ENCODE assay signal across 8 cellular contexts in the genomic region with DNA sequence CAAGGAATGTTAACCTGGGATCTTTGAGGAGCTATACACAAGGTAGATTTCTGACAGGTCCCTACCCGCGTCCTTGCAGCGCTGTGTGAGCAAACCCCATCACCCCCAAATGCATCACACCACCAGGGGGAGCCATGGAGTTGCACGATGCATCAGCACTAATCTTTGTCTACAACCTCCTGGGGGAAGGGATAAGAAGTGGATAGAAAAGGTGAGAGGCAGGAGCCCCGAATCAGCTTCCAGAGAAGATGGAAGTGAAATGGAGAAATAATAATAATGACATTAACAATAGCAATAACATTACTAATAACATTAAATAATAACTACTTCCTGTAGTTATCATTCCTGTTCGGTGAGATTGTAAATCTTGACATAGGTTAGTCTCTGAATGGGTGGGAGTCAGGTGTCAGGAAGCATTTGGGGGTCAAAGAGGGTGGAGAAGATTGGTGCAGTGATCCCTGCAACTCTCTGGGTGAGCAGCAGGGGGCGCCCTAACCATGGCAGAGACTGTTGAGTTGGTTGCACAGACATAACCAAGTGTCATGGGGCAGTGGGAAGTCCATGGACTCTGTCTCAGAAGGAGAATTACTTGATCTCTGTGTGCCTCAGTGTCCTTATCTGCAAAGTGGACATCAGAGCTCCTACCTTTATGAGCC. TPM values are rescaled to one million over a fixed set of nuclear protein-coding genes. Genes with fewer than 3 reads are reported as not detected.
DNase-seq lines count a peak whose midpoint lies in the region; ATAC-seq, FAIRE-seq and TF ChIP-seq lines count a peak whose summit lies in the region.

No MANE protein-coding gene starts in this region.

- TF ChIP-seq RAD21 in K562 (CRISPR knock-in tag; conservative IDR thresholded peaks at IDR 0.05 in 1 of 2, IDR thresholded peaks at IDR 0.05 in 1 of 2) = peak; percentile 82 to 86

- in situ Hi-C loops in KBM-7 (cut with MboI; ENCODE audit: low pct_unique_long_range_greater_than_20kb, low sequenced_read_pairs) = no loop called here
- in situ Hi-C loops in K562 (cut with MboI) = loop anchor here (5.0 to 25.0 kb wide), 2 partner anchors 99 to 504 kb away; no protein-coding TSS in a partner anchor

- CTCF ChIA-PET in K562 (lab: Yijun Ruan, JAX; ENCODE audit: low intra/inter-chr PET ratio) = interaction anchor here (0.5 to 2.1 kb wide), 10 partner anchors 11 to 479 kb away, joined by 3 to 34 read pairs (median 3); no protein-coding TSS in a partner anchor

- intact Hi-C loops in K562 (cut with micrococcal nuclease) = loop anchor here (1.0 to 10.0 kb wide), 3 partner anchors 11 to 496 kb away; no protein-coding TSS in a partner anchor

- H4K20me1 ChIP-seq in DND-41 (ENCODE audit: insufficient read depth, low read length) = 0 out of 2 replicates have a peak, but pooled peaks cover 3% of the 10 kb centered on the region
- H4K20me1 ChIP-seq in K562 (replicated peaks; ENCODE audit: control insufficient read depth, insufficient read depth, low read length) = no peaks in the 10 kb centered on the region; the same call in 1 of the 2 replicates

- H3K4me3 ChIP-seq in DND-41 (ENCODE audit: low read depth in 1 of 2, low read length in 2 of 2) = no peak overlapping the region
- H3K4me3 ChIP-seq in K562 = no peak overlapping the region

- DNase-seq in DND-41 = peak; percentile 62
- DNase-seq in KBM-7 = peak; percentile 83
- peak; percentile 74 for DNase-seq in UCSD-AML1 (lab: John Stamatoyannopoulos, UW; ENCODE audit: unreplicated experiment)
- DNase-seq in K562 (ENCODE audit: extremely low read depth in 1 of 4, low spot score in 3 of 4) = peak; percentile 73 to 85 (median 78)
- DNase-seq in kidney glomerular epithelial cell (lab: John Stamatoyannopoulos, UW) = peak; percentile 11
- peak; percentile 65 for DNase-seq in stimulated activated CD8-positive, alpha-beta memory T cell treated with anti-CD3 and anti-CD28 coated beads, Interleukin-15, amount 100 ng/mL, for 1 hour (ENCODE audit: low read depth)
- no peak for DNase-seq in caudate nucleus (lab: John Stamatoyannopoulos, UW)

- H3K27ac ChIP-seq in DND-41 (ENCODE audit: low read length) (no peak overlapping the region), K562 (ENCODE audit: extremely low read depth, low read depth, low read length) (peak overlapping the region; percentile 34; the same call in 1 of the 3 replicates), caudate nucleus (ENCODE audit: low read depth, low read length) (no peak overlapping the region)

- H3K9me3 ChIP-seq in DND-41 (ENCODE audit: insufficient read depth, low read length, severe bottlenecking) (no peaks in the 10 kb centered on the region), K562 (replicated peaks; ENCODE audit: control insufficient read depth, insufficient read depth, low read depth, low read length) (no peaks in the 10 kb centered on the region)

- no peaks in the 10 kb centered on the region for H3K36me3 ChIP-seq in DND-41 (ENCODE audit: insufficient read depth, low read length)
- no peaks in the 10 kb centered on the region for H3K36me3 ChIP-seq in K562 (ENCODE audit: control insufficient read depth, insufficient read depth, low read length)

- FAIRE-seq in K562 (lab: Jason Lieb, UNC) = peak; percentile 97

- H3K9ac ChIP-seq in DND-41 (ENCODE audit: low read depth, low read length) (no peak overlapping the region), K562 (ENCODE audit: insufficient read depth in 1 of 2, low read depth in 2 of 2, low read length in 2 of 2) (no peak overlapping the region)

- POLR2A ChIA-PET in K562 (lab: Yijun Ruan, JAX) = interaction anchor here (0.6 to 1.4 kb wide), 4 partner anchors 10 to 121 kb away, joined by 3 to 5 read pairs (median 3); no protein-coding TSS in a partner anchor

- TF ChIP-seq POLR2A in K562 (conservative IDR thresholded peaks at IDR 0.05) = no peak

- WGBS in K562 (ENCODE audit: insufficient coverage, low coverage, missing lambda C conversion rate) = 7% methylated on average over 7 of the region's 7 CpGs

- H3K4me2 ChIP-seq in DND-41 (ENCODE audit: insufficient read depth, low read length) = no peak overlapping the region
- no peak overlapping the region; the same call in 1 of the 2 replicates for H3K4me2 ChIP-seq in K562 (ENCODE audit: insufficient read depth, low read length)

- BruUV-seq in K562 (replicated peaks; lab: Mats Ljungman, UMichigan) = no TSS peak

- TF ChIP-seq CTCF in DND-41 (IDR thresholded peaks at IDR 0.05; ENCODE audit: borderline replicate concordance, extremely low read depth, low read length, poor library complexity, severe bottlenecking) (peak; percentile 78), K562 (IDR thresholded peaks at IDR 0.05 in 2 of 3, conservative IDR thresholded peaks at IDR 0.05 in 1 of 3; ENCODE audit: insufficient read depth in 2 of 3, low read depth in 1 of 3, low read length in 3 of 3) (peak; percentile 84 to 91 (median 89))

- peaks cover 17% of the 10 kb centered on the region for H3K27me3 ChIP-seq in DND-41 (ENCODE audit: insufficient read depth, low read length, poor library complexity)
- peaks cover 3 to 18% of the 10 kb centered on the region in 2 experiments; a peak in 3 of 5 replicates for H3K27me3 ChIP-seq in K562 (ENCODE audit: control insufficient read depth in 2 of 2, insufficient read depth in 2 of 2, low read length in 2 of 2)

- H3K79me2 ChIP-seq in DND-41 (ENCODE audit: insufficient read depth, low read length) = no peaks in the 10 kb centered on the region
- no peaks in the 10 kb centered on the region for H3K79me2 ChIP-seq in K562 (ENCODE audit: control insufficient read depth, insufficient read depth, low read length)

- ATAC-seq in DND-41 (ENCODE audit: insufficient read depth, low read depth) = peak; percentile 66
- peak; percentile 96 for ATAC-seq in K562
- ATAC-seq in GM21723 (IDR thresholded peaks at IDR 0.05; ENCODE audit: unreplicated experiment) = no peak

- H2AFZ ChIP-seq in DND-41 (ENCODE audit: low read depth, low read length) (no peak overlapping the region), K562 (ENCODE audit: low read depth, low read length) (peak overlapping the region; percentile 49; the same call in 1 of the 2 replicates)

- H3K4me1 ChIP-seq in DND-41 (ENCODE audit: insufficient read depth, low read length) = no peaks in the 10 kb centered on the region
- peaks cover 0 to 9% of the 10 kb centered on the region in 2 experiments; a peak in 2 of 5 replicates for H3K4me1 ChIP-seq in K562 (replicated peaks in 1 of 2; ENCODE audit: control insufficient read depth in 2 of 2, insufficient read depth in 2 of 2, low read length in 2 of 2)

- TF ChIP-seq EP300 in K562 (IDR thresholded peaks at IDR 0.05; ENCODE audit: low read length) = no peak

- H3K9me1 ChIP-seq in K562 (ENCODE audit: control insufficient read depth, insufficient read depth, low read length) = no peaks in the 10 kb centered on the region

RNA-seq across cellular contexts. Expression of gene SIGLEC7, which starts 16.5 kb away (rescaled TPM):
- total RNA-seq in K562 (2011; cell fraction: chromatin; rRNA removed; ENCODE audit: low replicate concordance) = not detected in 2 replicates
- not detected in 2 replicates for total RNA-seq in K562 (2011; cell fraction: nucleolus; rRNA removed)
- not detected in 2 replicates for total RNA-seq in K562 (2011; cell fraction: nucleoplasm; rRNA removed)
- total RNA-seq in K562 (2014; rRNA removed) (not detected in 2 replicates), K562 (2014; rRNA removed; fragmentation: Illumina TruSeq; extraction: Trizol) (not detected in 2 replicates), K562 (2015; rRNA removed; fragmentation: Illumina TruSeq; extraction: Trizol) (not detected in 2 replicates), K562 (2021) (not detected in 2 replicates)
- polyA plus RNA-seq in K562 (2011; rRNA removed) (0.10 TPM in 1 of 2 replicates, not detected in the other), K562 (2014; fragmentation: Illumina TruSeq; extraction: Trizol) (not detected in 2 replicates), K562 (2014; fragmentation: Nextera tagmentation; extraction: Ambion mirVana) (not detected), K562 (2014; rRNA removed) (0.12 TPM in 1 of 2 replicates, not detected in the other)
- 0.03 and 0.06 TPM in 2 replicates for polyA plus RNA-seq in K562 (2011; cell fraction: cytosol; rRNA removed)
- 0.92 TPM in 1 of 2 replicates, not detected in the other for polyA plus RNA-seq in K562 (2011; cell fraction: nucleus; rRNA removed)
- 0.10 and 0.24 TPM in 2 replicates for polyA plus RNA-seq in K562 (2012)
- not detected in 2 replicates for polyA minus RNA-seq in K562 (2011; rRNA and poly(A)+ RNA removed)
- polyA minus RNA-seq in K562 (2011; cell fraction: cytosol; rRNA and poly(A)+ RNA removed) = not detected in 2 replicates
- not detected in 2 replicates for polyA minus RNA-seq in K562 (2011; cell fraction: nucleus; rRNA and poly(A)+ RNA removed)

RNA-seq across cellular contexts. Expression of gene SIGLEC9, which starts 33.9 kb away (rescaled TPM):
- 0.35 TPM in 1 of 2 replicates, not detected in the other for total RNA-seq in K562 (2011; cell fraction: chromatin; rRNA removed; ENCODE audit: low replicate concordance)
- 0.26 and 0.67 TPM in 2 replicates for total RNA-seq in K562 (2011; cell fraction: nucleolus; rRNA removed)
- total RNA-seq in K562 (2011; cell fraction: nucleoplasm; rRNA removed) = not detected in 2 replicates
- total RNA-seq in K562 (2014; rRNA removed) (0.18 and 0.65 TPM in 2 replicates), K562 (2014; rRNA removed; fragmentation: Illumina TruSeq; extraction: Trizol) (not detected in 2 replicates), K562 (2015; rRNA removed; fragmentation: Illumina TruSeq; extraction: Trizol) (not detected in 2 replicates), K562 (2021) (0.22 TPM in 1 of 2 replicates, not detected in the other)
- polyA plus RNA-seq in K562 (2011; rRNA removed) (0.16 and 0.26 TPM in 2 replicates), K562 (2014; fragmentation: Illumina TruSeq; extraction: Trizol) (0.09 and 0.21 TPM in 2 replicates), K562 (2014; fragmentation: Nextera tagmentation; extraction: Ambion mirVana) (not detected), K562 (2014; rRNA removed) (0.18 and 0.34 TPM in 2 replicates)
- 0.21 and 0.54 TPM in 2 replicates for polyA plus RNA-seq in K562 (2011; cell fraction: cytosol; rRNA removed)
- polyA plus RNA-seq in K562 (2011; cell fraction: nucleus; rRNA removed) = 0.31 and 0.78 TPM in 2 replicates
- polyA plus RNA-seq in K562 (2012) = 0.20 and 0.53 TPM in 2 replicates
- 0.18 TPM in 1 of 2 replicates, not detected in the other for polyA minus RNA-seq in K562 (2011; rRNA and poly(A)+ RNA removed)
- polyA minus RNA-seq in K562 (2011; cell fraction: cytosol; rRNA and poly(A)+ RNA removed) = not detected in 2 replicates
- 0.54 TPM in 1 of 2 replicates, not detected in the other for polyA minus RNA-seq in K562 (2011; cell fraction: nucleus; rRNA and poly(A)+ RNA removed)

RNA-seq across cellular contexts. Expression of gene CTU1, which starts 50.4 kb away (rescaled TPM):
- total RNA-seq in K562 (2011; cell fraction: chromatin; rRNA removed; ENCODE audit: low replicate concordance) = 3.4 and 11.0 TPM in 2 replicates
- total RNA-seq in K562 (2011; cell fraction: nucleolus; rRNA removed) = 11.2 and 13.0 TPM in 2 replicates
- 5.7 and 7.2 TPM in 2 replicates for total RNA-seq in K562 (2011; cell fraction: nucleoplasm; rRNA removed)
- 17.7 and 21.1 TPM in 2 replicates for total RNA-seq in K562 (2014; rRNA removed)
- total RNA-seq in K562 (2014; rRNA removed; fragmentation: Illumina TruSeq; extraction: Trizol) = 0.80 and 1.4 TPM in 2 replicates
- 2.4 and 2.6 TPM in 2 replicates for total RNA-seq in K562 (2015; rRNA removed; fragmentation: Illumina TruSeq; extraction: Trizol)
- 18.4 and 18.7 TPM in 2 replicates for total RNA-seq in K562 (2021)
- polyA plus RNA-seq in K562 (2011; rRNA removed) = 2.2 and 4.3 TPM in 2 replicates
- polyA plus RNA-seq in K562 (2011; cell fraction: cytosol; rRNA removed) = 4.4 and 19.0 TPM in 2 replicates
- 15.6 and 16.0 TPM in 2 replicates for polyA plus RNA-seq in K562 (2011; cell fraction: nucleus; rRNA removed)
- 8.7 TPM in 2 replicates for polyA plus RNA-seq in K562 (2012)
- polyA plus RNA-seq in K562 (2014; fragmentation: Illumina TruSeq; extraction: Trizol) = 1.5 and 1.9 TPM in 2 replicates
- polyA plus RNA-seq in K562 (2014; fragmentation: Nextera tagmentation; extraction: Ambion mirVana) = under 1 TPM in 1 of 2 experiments, not detected in 1; 0.03 TPM
- 10.0 and 12.9 TPM in 2 replicates for polyA plus RNA-seq in K562 (2014; rRNA removed)
- 0.84 and 1.3 TPM in 2 replicates for polyA minus RNA-seq in K562 (2011; rRNA and poly(A)+ RNA removed)
- polyA minus RNA-seq in K562 (2011; cell fraction: cytosol; rRNA and poly(A)+ RNA removed) = 4.7 and 4.8 TPM in 2 replicates
- polyA minus RNA-seq in K562 (2011; cell fraction: nucleus; rRNA and poly(A)+ RNA removed) = 3.0 and 3.1 TPM in 2 replicates

Comparison
In these comparisons a context has a peak if more than half of its experiments do, and no peak if none do; other contexts are left out.
1. DNase-seq: peak in DND-41 (single experiment), KBM-7 (single experiment), UCSD-AML1 (single experiment), K562 (4 of 4), kidney glomerular epithelial cell (single experiment) and stimulated activated CD8-positive, alpha-beta memory T cell treated with anti-CD3 and anti-CD28 coated beads, Interleukin-15, amount 100 ng/mL, for 1 hour (single experiment); none in caudate nucleus (0 of 61).